In the genomic region with DNA sequence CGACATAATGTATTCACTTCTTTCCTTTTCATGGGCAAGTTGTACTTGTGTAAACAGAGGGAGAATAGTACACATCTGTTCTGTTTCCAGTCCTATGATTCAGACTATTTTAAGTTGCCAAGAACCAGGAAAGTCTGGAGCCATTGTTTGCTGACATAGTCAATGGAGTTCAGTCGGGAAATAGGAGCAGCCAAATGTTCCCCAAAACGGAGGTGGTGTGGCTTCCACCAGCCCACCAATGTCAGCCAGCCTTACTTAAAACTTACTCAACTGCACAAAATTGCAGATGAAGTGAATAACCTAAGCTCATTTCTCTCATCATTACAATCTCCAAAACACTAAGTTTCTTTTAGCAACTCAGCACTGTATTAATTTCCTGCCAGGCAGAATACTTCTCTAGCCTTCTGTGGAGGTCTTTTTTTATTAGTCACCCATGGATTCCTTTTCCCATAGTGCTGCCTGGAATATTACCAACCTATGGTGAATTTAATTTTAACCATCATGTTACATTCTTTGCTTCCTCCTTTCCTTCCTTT, we compare ENCODE assay signal across 11 cellular contexts. TPM values are rescaled to one million over a fixed set of nuclear protein-coding genes. Genes with fewer than 3 reads are reported as not detected.
A peak's percentile ranks its signal among the peaks of the same experiment; 100 is the strongest.
DNase-seq lines count a peak whose midpoint lies in the region; FAIRE-seq and TF ChIP-seq lines count a peak whose summit lies in the region.
"Had no signal": no experiment of that assay in that cellular context is flagged by ENCODE, and none has a peak within 500 bp of the region (broad histone marks: within the 10 kb centered on the region; RNA-seq: fewer than 3 reads in every experiment).

No MANE protein-coding gene starts in this region.

- H3K27ac ChIP-seq in GM23248 (peak overlapping the region; percentile 58), brain microvascular endothelial cell (peak overlapping the region; percentile 83)

- in situ Hi-C loops in GM23248 (cut with MboI) (no loop called here), brain microvascular endothelial cell (cut with HindIII; ENCODE audit: low pct_ligation_motif_present, low sequenced_read_pairs) (no loop called here)

- H3K4me3 Mint-ChIP-seq in nephron progenitor cell, result no peak overlapping the region
- H3K4me3 Mint-ChIP-seq: activated CD4-positive, alpha-beta memory T cell treated with anti-CD3 and anti-CD28 coated beads, Interleukin-2, amount 10 ng/mL, durations not matched to agents 7 days and 5 days had no signal

- H3K4me3 ChIP-seq in GM23248, result peak overlapping the region; percentile 45
- H3K4me3 ChIP-seq in brain microvascular endothelial cell (ENCODE audit: low read depth, low read length), result no peak overlapping the region
- no peak overlapping the region for H3K4me3 ChIP-seq in skeletal muscle cell (ENCODE audit: low read depth, low read length)

- peak overlapping the region; percentile 3; the same call in 1 of the 2 replicates for H3K9ac ChIP-seq in GM23248

- no peaks in the 10 kb centered on the region for H3K36me3 ChIP-seq in GM23248 (ENCODE audit: low read depth)
- no peaks in the 10 kb centered on the region for H3K36me3 ChIP-seq in brain microvascular endothelial cell (replicated peaks)

- no peaks in the 10 kb centered on the region for H3K9me3 ChIP-seq in GM23248 (ENCODE audit: low read depth)

- WGBS in GM23248 (ENCODE audit: low coverage in 1 of 2, low lambda C conversion rate in 2 of 2, missing lambda C conversion rate in 2 of 2), 2 experiments, result 0 to 3% methylated on average over 3 of the region's 3 CpGs

- DNase-seq in GM23248 (peak; percentile 85), brain microvascular endothelial cell (peak; percentile 50), hippocampal formation (lab: John Stamatoyannopoulos, UW) (peak; percentile 15 to 86), skeletal muscle cell (ENCODE audit: low read depth) (peak; percentile 87), AML-193 (lab: John Stamatoyannopoulos, UW) (no peak), NCI-H1436 (lab: John Stamatoyannopoulos, UW) (no peak), urothelium cell line (ENCODE audit: low spot score) (no peak), nephron progenitor cell (no peak)
- DNase-seq: activated CD4-positive, alpha-beta memory T cell treated with anti-CD3 and anti-CD28 coated beads, Interleukin-2, amount 10 ng/mL, durations not matched to agents 7 days and 5 days; mammary epithelial cell had no signal

- TF ChIP-seq CTCF in brain microvascular endothelial cell (IDR thresholded peaks at IDR 0.05; ENCODE audit: low read depth, low read length, missing control alignments) (no peak), nephron progenitor cell (IDR thresholded peaks at IDR 0.05) (no peak)

- no peak overlapping the region for H3K27ac Mint-ChIP-seq in nephron progenitor cell
- H3K27ac Mint-ChIP-seq: activated CD4-positive, alpha-beta memory T cell treated with anti-CD3 and anti-CD28 coated beads, Interleukin-2, amount 10 ng/mL, durations not matched to agents 7 days and 5 days had no signal

- FAIRE-seq in urothelium cell line (lab: Jason Lieb, UNC), result no peak

- H3K9me3 Mint-ChIP-seq in nephron progenitor cell, result no peaks in the 10 kb centered on the region
- H3K9me3 Mint-ChIP-seq: activated CD4-positive, alpha-beta memory T cell treated with anti-CD3 and anti-CD28 coated beads, Interleukin-2, amount 10 ng/mL, durations not matched to agents 7 days and 5 days had no signal

- peaks cover 14% of the 10 kb centered on the region for H3K4me1 Mint-ChIP-seq in nephron progenitor cell
- H3K4me1 Mint-ChIP-seq: activated CD4-positive, alpha-beta memory T cell treated with anti-CD3 and anti-CD28 coated beads, Interleukin-2, amount 10 ng/mL, durations not matched to agents 7 days and 5 days had no signal

- no peaks in the 10 kb centered on the region for H3K9me2 ChIP-seq in GM23248 (ENCODE audit: insufficient read depth)

- peaks cover 12% of the 10 kb centered on the region for H3K4me1 ChIP-seq in GM23248 (ENCODE audit: insufficient read depth)

- peaks cover 25% of the 10 kb centered on the region for H3F3A ChIP-seq in GM23248 (ENCODE audit: insufficient read depth)

- no peaks in the 10 kb centered on the region for H3K27me3 Mint-ChIP-seq in nephron progenitor cell (ENCODE audit: low read depth, poor library complexity)
- H3K27me3 Mint-ChIP-seq: activated CD4-positive, alpha-beta memory T cell treated with anti-CD3 and anti-CD28 coated beads, Interleukin-2, amount 10 ng/mL, durations not matched to agents 7 days and 5 days had no signal

- H3K4me2 ChIP-seq in GM23248 (ENCODE audit: unreplicated experiment), result peak overlapping the region; percentile 58

- H3K36me3 Mint-ChIP-seq in nephron progenitor cell (ENCODE audit: low read depth), result no peaks in the 10 kb centered on the region

- no peaks in the 10 kb centered on the region for H3K27me3 ChIP-seq in GM23248 (replicated peaks; ENCODE audit: insufficient read depth)
- no peaks in the 10 kb centered on the region for H3K27me3 ChIP-seq in brain microvascular endothelial cell (replicated peaks)

- H4K20me1 ChIP-seq in GM23248 (ENCODE audit: insufficient read depth), result no peaks in the 10 kb centered on the region

- H3K79me2 ChIP-seq in GM23248 (ENCODE audit: insufficient read depth), result no peaks in the 10 kb centered on the region

- peak overlapping the region; percentile 71 for H2AFZ ChIP-seq in GM23248

RNA-seq across cellular contexts. Expression of gene CSNK1A1L, which starts 22.3 kb away (rescaled TPM):
- not detected in 2 replicates for total RNA-seq in GM23248 (2014; rRNA removed; shearing (Covaris generic))
- not detected in 2 replicates for polyA plus RNA-seq in GM23248 (2016; fragmentation: Nextera tagmentation; extraction: Ambion mirVana)
- total RNA-seq: activated CD4-positive, alpha-beta memory T cell treated with anti-CD3 and anti-CD28 coated beads, Interleukin-2, amount 10 ng/mL, durations not matched to agents 7 days and 5 days; Daoy; mammary epithelial cell had no signal
- polyA plus RNA-seq: mammary epithelial cell had no signal

Comparison
In these comparisons a context has a peak if more than half of its experiments do, and no peak if none do; other contexts are left out.
1. DNase-seq: peak in GM23248 (single experiment), brain microvascular endothelial cell (single experiment), hippocampal formation (2 of 2) and skeletal muscle cell (single experiment); none in AML-193 (0 of 2), NCI-H1436 (single experiment), urothelium cell line (single experiment) and nephron progenitor cell (single experiment).